12 cellular contexts compared by ENCODE assay signal in the genomic region with DNA sequence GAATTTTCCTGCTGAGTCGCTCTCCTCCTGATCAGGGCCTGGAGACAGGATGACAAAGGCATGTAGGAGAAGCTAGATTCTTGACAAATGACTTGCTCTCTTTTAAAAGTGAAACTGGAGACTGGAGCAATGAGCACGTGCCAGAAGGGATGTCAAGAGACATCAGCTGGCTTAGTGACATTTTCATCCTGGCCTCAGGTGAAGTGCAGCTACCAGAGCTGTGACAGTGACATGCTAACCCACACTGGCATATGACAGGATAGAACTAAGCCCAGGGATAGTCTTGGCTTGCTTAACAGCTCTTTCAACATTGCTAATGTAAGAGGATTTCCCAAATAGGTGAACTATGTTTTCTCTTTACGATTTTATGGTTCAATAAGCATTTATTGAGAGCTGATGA.
DNase-seq lines count a peak whose midpoint lies in the region; ATAC-seq and TF ChIP-seq lines count a peak whose summit lies in the region.
"Had no signal": no experiment of that assay in that cellular context is flagged by ENCODE, and none has a peak within 500 bp of the region (broad histone marks: within the 10 kb centered on the region; RNA-seq: fewer than 3 reads in every experiment).

No MANE protein-coding gene starts in this region.

- H3K27ac ChIP-seq in Karpas-422 (ENCODE audit: low read length) (no peak overlapping the region), psoas muscle (no peak overlapping the region)

- H4K20me1 ChIP-seq in Karpas-422 (ENCODE audit: insufficient read depth, low read depth, low read length): no peaks in the 10 kb centered on the region

- peak overlapping the region; percentile 69 for H2AFZ ChIP-seq in Karpas-422 (ENCODE audit: low read length)

- no peak overlapping the region for H3K4me3 ChIP-seq in Karpas-422 (ENCODE audit: low read length)
- no peak overlapping the region for H3K4me3 ChIP-seq in psoas muscle
- H3K4me3 ChIP-seq: K562 had no signal

- no peaks in the 10 kb centered on the region for H3K9me3 Mint-ChIP-seq in Calu3 (ENCODE audit: low read depth, unreplicated experiment)
- no peaks in the 10 kb centered on the region for H3K9me3 Mint-ChIP-seq in mesothelial cell of epicardium
- peaks cover 11% of the 10 kb centered on the region for H3K9me3 Mint-ChIP-seq in activated CD4-positive, alpha-beta memory T cell treated with anti-CD3 and anti-CD28 coated beads, Interleukin-2, amount 10 ng/mL, durations not matched to agents 7 days and 5 days

- no peak for ATAC-seq in psoas muscle
- ATAC-seq: CD8-positive, alpha-beta T cell; K562 had no signal

- no peak for TF ChIP-seq CTCF in Calu3 (IDR thresholded peaks at IDR 0.05; ENCODE audit: unreplicated experiment)
- TF ChIP-seq CTCF in mesothelial cell of epicardium (IDR thresholded peaks at IDR 0.05; ENCODE audit: unreplicated experiment): no peak
- no peak for TF ChIP-seq CTCF in psoas muscle (IDR thresholded peaks at IDR 0.05)

- H3K79me2 ChIP-seq in Karpas-422 (ENCODE audit: low read length): no peaks in the 10 kb centered on the region

- H3K4me3 Mint-ChIP-seq in Calu3 (ENCODE audit: low read depth, unreplicated experiment) (no peak overlapping the region), mesothelial cell of epicardium (no peak overlapping the region)
- H3K4me3 Mint-ChIP-seq in activated CD4-positive, alpha-beta memory T cell treated with anti-CD3 and anti-CD28 coated beads, Interleukin-2, amount 10 ng/mL, durations not matched to agents 7 days and 5 days: no peak overlapping the region
- H3K4me3 Mint-ChIP-seq: CD8-positive, alpha-beta T cell; HFFc6 had no signal

- H3K27me3 ChIP-seq in Karpas-422 (ENCODE audit: low read length) (no peaks in the 10 kb centered on the region), psoas muscle (ENCODE audit: insufficient read depth in 3 of 3, low read length in 2 of 3) (no peaks in the 10 kb centered on the region)

- no peaks in the 10 kb centered on the region for H3K36me3 ChIP-seq in Karpas-422 (ENCODE audit: insufficient read depth, low read length)
- H3K36me3 ChIP-seq in psoas muscle (ENCODE audit: insufficient read depth in 1 of 2, low read depth in 1 of 2): no peaks in the 10 kb centered on the region

- CTCF ChIA-PET in Calu3 (lab: Charles Lee): no interaction called here
- CTCF ChIA-PET in activated CD4-positive, alpha-beta memory T cell treated with anti-CD3 and anti-CD28 coated beads, Interleukin-2, amount 10 ng/mL, durations not matched to agents 7 days and 5 days (lab: Charles Lee): no interaction called here

- H3K9me3 ChIP-seq in Karpas-422 (ENCODE audit: low read length) (no peaks in the 10 kb centered on the region), psoas muscle (no peaks in the 10 kb centered on the region)

- H3K4me1 Mint-ChIP-seq in Calu3 (ENCODE audit: low read depth, unreplicated experiment): peaks cover 26% of the 10 kb centered on the region
- H3K4me1 Mint-ChIP-seq in mesothelial cell of epicardium: peaks cover 7% of the 10 kb centered on the region
- no peaks in the 10 kb centered on the region for H3K4me1 Mint-ChIP-seq in activated CD4-positive, alpha-beta memory T cell treated with anti-CD3 and anti-CD28 coated beads, Interleukin-2, amount 10 ng/mL, durations not matched to agents 7 days and 5 days

- intact Hi-C loops in Calu3 (cut with micrococcal nuclease; ENCODE audit: unreplicated experiment): loop anchor here (5.0 to 10.0 kb wide), 4 partner anchors 70 to 478 kb away; no protein-coding TSS in a partner anchor
- intact Hi-C loops in psoas muscle (cut with DNase I): no loop called here

- H3K9me2 ChIP-seq in Karpas-422 (replicated peaks; ENCODE audit: insufficient read depth, low read length): no peaks in the 10 kb centered on the region

- WGBS in psoas muscle, 3 donors: 41 to 45% (median 42%) methylated on average over 3 of the region's 3 CpGs

- H3K27ac Mint-ChIP-seq in Calu3 (ENCODE audit: unreplicated experiment) (peak overlapping the region; percentile 15), mesothelial cell of epicardium (peak overlapping the region; percentile 23)
- no peak overlapping the region for H3K27ac Mint-ChIP-seq in activated CD4-positive, alpha-beta memory T cell treated with anti-CD3 and anti-CD28 coated beads, Interleukin-2, amount 10 ng/mL, durations not matched to agents 7 days and 5 days
- H3K27ac Mint-ChIP-seq: CD8-positive, alpha-beta T cell; HFFc6 had no signal

- no peak for DNase-seq in Calu3
- DNase-seq in Karpas-422: peak; percentile 64
- DNase-seq in SW480 (ENCODE audit: low spot score): peak; percentile 18
- no peak for DNase-seq in mesothelial cell of epicardium (ENCODE audit: low spot score in 2 of 2, unreplicated experiment in 2 of 2)
- no peak for DNase-seq in activated CD4-positive, alpha-beta memory T cell treated with anti-CD3 and anti-CD28 coated beads, Interleukin-2, amount 10 ng/mL, durations not matched to agents 7 days and 5 days
- DNase-seq in psoas muscle: no peak
- DNase-seq in NCI-H345 treated with DMSO at 0.1 percent for 48 hours (lab: John Stamatoyannopoulos, UW; ENCODE audit: unreplicated experiment): no peak
- DNase-seq: CD8-positive, alpha-beta T cell; EL; HFFc6; NCI-H2029 had no signal

- BruUV-seq in Calu3 (replicated peaks; lab: Mats Ljungman, UMichigan): no TSS peak

- 0 out of 2 replicates have a peak overlapping the region, but pooled peaks have one; percentile 1 for H3K9ac ChIP-seq in Karpas-422 (ENCODE audit: low read length)

- no peaks in the 10 kb centered on the region for H3K27me3 Mint-ChIP-seq in Calu3 (ENCODE audit: unreplicated experiment)
- no peaks in the 10 kb centered on the region for H3K27me3 Mint-ChIP-seq in mesothelial cell of epicardium (ENCODE audit: low read depth)
- H3K27me3 Mint-ChIP-seq in activated CD4-positive, alpha-beta memory T cell treated with anti-CD3 and anti-CD28 coated beads, Interleukin-2, amount 10 ng/mL, durations not matched to agents 7 days and 5 days: no peaks in the 10 kb centered on the region

- POLR2A ChIA-PET in activated CD4-positive, alpha-beta memory T cell treated with anti-CD3 and anti-CD28 coated beads, Interleukin-2, amount 10 ng/mL, durations not matched to agents 7 days and 5 days (lab: Charles Lee): no interaction called here

- H3K4me1 ChIP-seq in Karpas-422 (ENCODE audit: low read length) (peaks cover 38% of the 10 kb centered on the region), psoas muscle (no peaks in the 10 kb centered on the region)

- peak overlapping the region; percentile 20 for H3K4me2 ChIP-seq in Karpas-422 (ENCODE audit: low read depth, low read length, poor library complexity, severe bottlenecking)

- no peaks in the 10 kb centered on the region for H3K36me3 Mint-ChIP-seq in Calu3 (ENCODE audit: insufficient read depth, unreplicated experiment)
- no peaks in the 10 kb centered on the region for H3K36me3 Mint-ChIP-seq in mesothelial cell of epicardium
- H3K36me3 Mint-ChIP-seq in activated CD4-positive, alpha-beta memory T cell treated with anti-CD3 and anti-CD28 coated beads, Interleukin-2, amount 10 ng/mL, durations not matched to agents 7 days and 5 days (ENCODE audit: low read depth): no peaks in the 10 kb centered on the region
- H3K36me3 Mint-ChIP-seq: CD8-positive, alpha-beta T cell had no signal

Comparison
In these comparisons a context has a peak if more than half of its experiments do, and no peak if none do; other contexts are left out.
1. DNase-seq: peak in Karpas-422 (single experiment) and SW480 (single experiment); none in Calu3 (single experiment), mesothelial cell of epicardium (0 of 2), activated CD4-positive, alpha-beta memory T cell treated with anti-CD3 and anti-CD28 coated beads, Interleukin-2, amount 10 ng/mL, durations not matched to agents 7 days and 5 days (single experiment), psoas muscle (0 of 2) and NCI-H345 treated with DMSO at 0.1 percent for 48 hours (single experiment).